Comparison of ENCODE assay signal across 15 cellular contexts in genomic region chr5:84130006-84130580, GRCh38.
"Had no signal": no experiment of that assay in that cellular context is flagged by ENCODE, and none has a peak within 500 bp of the region (broad histone marks: within the 10 kb centered on the region; RNA-seq: fewer than 3 reads in every experiment).

No MANE protein-coding gene starts in this region.

- H3K9me3 ChIP-seq: thoracic aorta had no signal

- H3K9me3 Mint-ChIP-seq: activated CD4-positive, alpha-beta T cell treated with anti-CD3 and anti-CD28 coated beads, Interleukin-2, amount 10 ng/mL, durations not matched to agents 7 days and 5 days; endodermal cell; nephron had no signal

- H3K27me3 Mint-ChIP-seq: activated CD4-positive, alpha-beta T cell treated with anti-CD3 and anti-CD28 coated beads, Interleukin-2, amount 10 ng/mL, durations not matched to agents 7 days and 5 days had no signal

- DNase-seq: activated CD4-positive, alpha-beta T cell treated with anti-CD3 and anti-CD28 coated beads, Interleukin-2, amount 10 ng/mL, durations not matched to agents 7 days and 5 days; activated CD4-positive, CD25-positive, alpha-beta regulatory T cell; activated naive CD4-positive, alpha-beta T cell; aorta; endodermal cell; erythroblast; kidney; nucleus accumbens; stimulated activated CD4-positive, alpha-beta T cell treated with anti-CD3 and anti-CD28 coated beads, Interleukin-4, amount 100 ng/mL, for 4 hours; stimulated activated CD8-positive, alpha-beta memory T cell treated with anti-CD3 and anti-CD28 coated beads, Interleukin-4, amount 100 ng/mL, for 48 hours; stimulated activated naive CD8-positive, alpha-beta T cell treated with anti-CD3 and anti-CD28 coated beads, Interleukin-15, Interleukin-2, amounts not matched to agents 100 U/mL and 50 U/mL, for 24 hours; SW 1271 had no signal

- H3K4me3 Mint-ChIP-seq: activated CD4-positive, alpha-beta T cell treated with anti-CD3 and anti-CD28 coated beads, Interleukin-2, amount 10 ng/mL, durations not matched to agents 7 days and 5 days; endodermal cell; nephron had no signal

- H3K27ac ChIP-seq: skin epidermis, thoracic aorta had no signal

- H3K4me3 ChIP-seq: skin epidermis, thoracic aorta had no signal

- H3K27ac Mint-ChIP-seq: activated CD4-positive, alpha-beta T cell treated with anti-CD3 and anti-CD28 coated beads, Interleukin-2, amount 10 ng/mL, durations not matched to agents 7 days and 5 days; endodermal cell; nephron had no signal

- H3K36me3 ChIP-seq: thoracic aorta had no signal

- H3K4me1 Mint-ChIP-seq: activated CD4-positive, alpha-beta T cell treated with anti-CD3 and anti-CD28 coated beads, Interleukin-2, amount 10 ng/mL, durations not matched to agents 7 days and 5 days; nephron had no signal
